ENCODE assay signal across 22 cellular contexts in the genomic region with DNA sequence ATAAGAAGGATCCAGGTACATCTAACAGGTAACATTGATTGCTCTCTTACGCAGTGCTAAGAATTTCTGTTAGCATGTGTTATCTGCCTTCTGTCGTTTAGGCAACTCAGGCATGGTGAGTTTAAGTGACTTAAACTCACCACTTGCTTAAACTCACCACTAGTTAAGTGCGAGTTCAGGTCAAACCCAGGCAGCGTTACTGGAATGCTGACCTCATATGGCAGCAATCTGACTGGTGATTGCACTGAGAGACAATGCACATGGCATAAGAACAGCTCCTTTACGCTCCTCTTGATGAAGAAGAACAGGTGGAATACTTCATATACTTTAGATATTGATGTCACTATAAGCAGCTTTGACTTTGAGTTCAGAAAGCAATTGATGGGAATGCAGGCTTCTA.
DNase-seq lines count a peak whose midpoint lies in the region; TF ChIP-seq lines count a peak whose summit lies in the region.
"Had no signal": no experiment of that assay in that cellular context is flagged by ENCODE, and none has a peak within 500 bp of the region (broad histone marks: within the 10 kb centered on the region; RNA-seq: fewer than 3 reads in every experiment).

No MANE protein-coding gene starts in this region.

- H3K9me3 Mint-ChIP-seq in endothelial cell (ENCODE audit: unreplicated experiment): peaks cover 15% of the 10 kb centered on the region
- H3K9me3 Mint-ChIP-seq: H9 had no signal

- no peaks in the 10 kb centered on the region for H3K27me3 Mint-ChIP-seq in endothelial cell (ENCODE audit: unreplicated experiment)
- H3K27me3 Mint-ChIP-seq: CD4-positive, alpha-beta memory T cell had no signal

- no peak overlapping the region for H2AK5ac ChIP-seq in mesendoderm (ENCODE audit: low read length)

- no peak overlapping the region for H3K4me2 ChIP-seq in mesendoderm (ENCODE audit: low read length)
- H3K4me2 ChIP-seq: A549; BLaER1 treated with 17β-estradiol and CSF1 and Interleukin-3, amounts not matched to agents 10 nM and 100 nM; GM23338 had no signal

- H3K4me3 Mint-ChIP-seq in endothelial cell (ENCODE audit: unreplicated experiment): no peak overlapping the region
- H3K4me3 Mint-ChIP-seq: CD14-positive monocyte; CD4-positive, alpha-beta memory T cell; GM23338; H9 had no signal

- H3K4me1 Mint-ChIP-seq in endothelial cell (ENCODE audit: unreplicated experiment): no peaks in the 10 kb centered on the region
- H3K4me1 Mint-ChIP-seq: CD14-positive monocyte; CD4-positive, alpha-beta memory T cell; GM23338; H9 had no signal

- H3K9me3 ChIP-seq in WERI-Rb-1 (ENCODE audit: severe bottlenecking): no peaks in the 10 kb centered on the region
- H3K9me3 ChIP-seq: A549; BE2C; BLaER1 treated with 17β-estradiol and CSF1 and Interleukin-3, amounts not matched to agents 10 nM and 100 nM; Caco-2 had no signal

- no peaks in the 10 kb centered on the region for H3K4me1 ChIP-seq in mesendoderm (ENCODE audit: control insufficient read depth, low read depth, low read length)
- H3K4me1 ChIP-seq: A549; BE2C; BLaER1 treated with 17β-estradiol and CSF1 and Interleukin-3, amounts not matched to agents 10 nM and 100 nM; Caco-2 had no signal

- H3K36me3 Mint-ChIP-seq in endothelial cell (ENCODE audit: low read depth, unreplicated experiment): no peaks in the 10 kb centered on the region
- H3K36me3 Mint-ChIP-seq: CD14-positive monocyte; CD4-positive, alpha-beta memory T cell had no signal

- DNase-seq in NCI-H524 (lab: John Stamatoyannopoulos, UW) (peak; percentile 23 to 79), WERI-Rb-1 (peak; percentile 10), islet precursor cell (peak; percentile 78), mesendoderm (peak; percentile 82), endothelial cell (ENCODE audit: low spot score) (no peak), NCI-H1092 (lab: John Stamatoyannopoulos, UW) (no peak), ecto neural progenitor cell (ENCODE audit: low spot score) (no peak)
- no peak for DNase-seq in stimulated activated CD4-positive, alpha-beta T cell treated with anti-CD3 and anti-CD28 coated beads, Interleukin-12 subunit alpha, Interleukin-12 subunit beta, amount 100 ng/mL, for 4 hours
- DNase-seq: 8988T; ACHN; AML-193; BE2C; Caco-2; CD4-positive, alpha-beta memory T cell; DMS 273 treated with DMSO at 0.1 percent for 48 hours; DMS79; GF-D8; H9 had no signal

- no peak overlapping the region for H3K56ac ChIP-seq in mesendoderm (ENCODE audit: low read length)

- H3K27me3 ChIP-seq in WERI-Rb-1 (ENCODE audit: insufficient read depth, low read depth, severe bottlenecking) (no peaks in the 10 kb centered on the region), mesendoderm (ENCODE audit: insufficient read depth, low read length, poor library complexity) (no peaks in the 10 kb centered on the region)
- H3K27me3 ChIP-seq: BE2C; BLaER1 treated with 17β-estradiol and CSF1 and Interleukin-3, amounts not matched to agents 10 nM and 100 nM had no signal

- H3K36me3 ChIP-seq in WERI-Rb-1: no peaks in the 10 kb centered on the region
- H3K36me3 ChIP-seq in mesendoderm (ENCODE audit: control insufficient read depth, insufficient read depth, low read length): no peaks in the 10 kb centered on the region
- H3K36me3 ChIP-seq: BE2C; BLaER1 treated with 17β-estradiol and CSF1 and Interleukin-3, amounts not matched to agents 10 nM and 100 nM had no signal

- WGBS in mesendoderm (ENCODE audit: extremely low coverage, insufficient coverage, low lambda C conversion rate): no CpG with 5 or more reads among the region's 5 CpGs

- no peak for TF ChIP-seq CTCF in WERI-Rb-1 (IDR thresholded peaks at IDR 0.05; ENCODE audit: low read depth, low read length)
- no peak for TF ChIP-seq CTCF in endothelial cell (IDR thresholded peaks at IDR 0.05; ENCODE audit: unreplicated experiment)

- H3K79me2 ChIP-seq in mesendoderm (ENCODE audit: control insufficient read depth, insufficient read depth, low read length): no peaks in the 10 kb centered on the region

- no peak overlapping the region for H4K8ac ChIP-seq in mesendoderm (ENCODE audit: low read depth, low read length)

- H2BK120ac ChIP-seq in mesendoderm (ENCODE audit: low read depth, low read length): no peak overlapping the region

- no peak overlapping the region for H3K23ac ChIP-seq in mesendoderm (ENCODE audit: low read length)

- no peak overlapping the region for H3K18ac ChIP-seq in mesendoderm (ENCODE audit: low read length)

- H3K79me1 ChIP-seq in mesendoderm (ENCODE audit: low read length): no peaks in the 10 kb centered on the region

- no peak overlapping the region for H4K5ac ChIP-seq in mesendoderm (ENCODE audit: low read length)

- no peak overlapping the region for H2BK15ac ChIP-seq in mesendoderm (replicated peaks; ENCODE audit: low read depth)

- H3K27ac ChIP-seq in WERI-Rb-1 (no peak overlapping the region), mesendoderm (ENCODE audit: low read depth, low read length) (no peak overlapping the region)
- H3K27ac ChIP-seq: A549; BLaER1 treated with 17β-estradiol and CSF1 and Interleukin-3, amounts not matched to agents 10 nM and 100 nM had no signal

- H3K27ac Mint-ChIP-seq in endothelial cell (ENCODE audit: unreplicated experiment): no peak overlapping the region
- H3K27ac Mint-ChIP-seq: CD14-positive monocyte; CD4-positive, alpha-beta memory T cell; GM23338; H9 had no signal

- H2BK5ac ChIP-seq in mesendoderm (ENCODE audit: low read length): no peak overlapping the region

- no peak overlapping the region for H3K9ac ChIP-seq in mesendoderm (ENCODE audit: low read length)
- H3K9ac ChIP-seq: BLaER1 treated with 17β-estradiol and CSF1 and Interleukin-3, amounts not matched to agents 10 nM and 100 nM had no signal

- no peak overlapping the region for H3K4ac ChIP-seq in mesendoderm (ENCODE audit: low read depth, low read length)

- H3K4me3 ChIP-seq in WERI-Rb-1 (ENCODE audit: low read depth, low read length) (no peak overlapping the region), mesendoderm (ENCODE audit: low read length) (no peak overlapping the region)
- H3K4me3 ChIP-seq: A549; BLaER1 treated with 17β-estradiol and CSF1 and Interleukin-3, amounts not matched to agents 10 nM and 100 nM; GM23338 had no signal

Comparison
In these comparisons a context has a peak if more than half of its experiments do, and no peak if none do; other contexts are left out.
1. DNase-seq: peak in NCI-H524 (2 of 2), WERI-Rb-1 (single experiment), islet precursor cell (single experiment) and mesendoderm (single experiment); none in endothelial cell (single experiment), NCI-H1092 (single experiment), ecto neural progenitor cell (single experiment) and stimulated activated CD4-positive, alpha-beta T cell treated with anti-CD3 and anti-CD28 coated beads, Interleukin-12 subunit alpha, Interleukin-12 subunit beta, amount 100 ng/mL, for 4 hours (single experiment).